In genomic region chr13:99498304-99499161, GRCh38 we compare ENCODE assay signal across 8 cellular contexts. TPM values are rescaled to one million over a fixed set of nuclear protein-coding genes. Genes with fewer than 3 reads are reported as not detected.
DNase-seq lines count a peak whose midpoint lies in the region; TF ChIP-seq lines count a peak whose summit lies in the region.

No MANE protein-coding gene starts in this region.

- peak overlapping the region; percentile 70 for H3K4me3 ChIP-seq in NB4 (ENCODE audit: low read depth, low read length)

- CTCF ChIA-PET in HEK293T (lab: Yijun Ruan, JAX), result interaction anchor here (0.6 kb wide), 1 partner anchor 154 kb away, joined by 3 read pairs; no protein-coding TSS in a partner anchor

- TF ChIP-seq POLR2A in NB4 (IDR thresholded peaks at IDR 0.05; ENCODE audit: extremely low read depth, insufficient read length), result peak; percentile 91

- POLR2A ChIA-PET in HEK293T (lab: Yijun Ruan, JAX), result interaction anchor here (0.6 to 1.0 kb wide), 7 partner anchors 8 to 473 kb away, joined by 3 to 7 read pairs (median 3); partner anchors contain the start of genes UBAC2 and ZIC5

- DNase-seq in GM03348 (ENCODE audit: low spot score) (peak; percentile 98), HEK293T (ENCODE audit: extremely low spot score) (peak; percentile 94), NB4 (ENCODE audit: low read depth) (peak; percentile 97), SK-N-DZ (ENCODE audit: low spot score) (peak; percentile 97), globus pallidus (ENCODE audit: low spot score) (peak; percentile 92), non-pigmented ciliary epithelial cell (ENCODE audit: low read depth) (peak; percentile 88), superior temporal gyrus (ENCODE audit: extremely low spot score) (peak; percentile 97)
- peak; percentile 96 for DNase-seq in activated naive CD4-positive, alpha-beta T cell treated with anti-CD3 and anti-CD28 coated beads, Interleukin-2, amount 50 U/mL, for 16 hours

- TF ChIP-seq CTCF in NB4 (IDR thresholded peaks at IDR 0.05; ENCODE audit: low read depth, low read length), result no peak

TF ChIP-seq in HEK293T, 16 proteins besides CTCF, POLR2A, EP300 and RAD21:
- TF ChIP-seq L3MBTL2 (conservative IDR thresholded peaks at IDR 0.05) (peak; percentile 64), NFRKB (IDR thresholded peaks at IDR 0.05) (no peak; the same call in 1 of the 2 replicates), FOXM1 (IDR thresholded peaks at IDR 0.05; ENCODE audit: borderline replicate concordance) (no peak), BHLHE40 (IDR thresholded peaks at IDR 0.05; ENCODE audit: borderline replicate concordance) (no peak), LEF1 (IDR thresholded peaks at IDR 0.05; ENCODE audit: borderline replicate concordance) (no peak), ZNF384 (IDR thresholded peaks at IDR 0.05) (no peak), SUZ12 (IDR thresholded peaks at IDR 0.05) (no peak), FOXA1 (IDR thresholded peaks at IDR 0.05) (no peak), PKNOX1 (IDR thresholded peaks at IDR 0.05) (0 out of 2 replicates have a peak, but pooled peaks have one; percentile 50), CTBP1 (IDR thresholded peaks at IDR 0.05; ENCODE audit: borderline replicate concordance) (no peak; the same call in 1 of the 2 replicates), ELF4 (IDR thresholded peaks at IDR 0.05) (peak; percentile 56), SP1 (IDR thresholded peaks at IDR 0.05) (no peak)

RNA-seq across cellular contexts. Expression of gene TM9SF2, which starts 2.7 kb away (rescaled TPM):
- 84.4 and 87.0 TPM in 2 replicates for polyA plus RNA-seq in SK-N-DZ (2014; cell fraction: cytosol; rRNA removed)
- polyA plus RNA-seq in SK-N-DZ (2014; cell fraction: nucleus; rRNA removed), result 31.6 and 35.5 TPM in 2 replicates

Comparison
In these comparisons a context has a peak if more than half of its experiments do, and no peak if none do; other contexts are left out.
1. Peak in every context shown above with its lines: DNase-seq and H3K4me3 ChIP-seq.